Comparison of ENCODE assay signal across 18 cellular contexts in genomic region chr1:182235604-182235951, GRCh38.
DNase-seq lines count a peak whose midpoint lies in the region; ATAC-seq, FAIRE-seq and TF ChIP-seq lines count a peak whose summit lies in the region.
"Had no signal": no experiment of that assay in that cellular context is flagged by ENCODE, and none has a peak within 500 bp of the region (broad histone marks: within the 10 kb centered on the region; RNA-seq: fewer than 3 reads in every experiment).

No MANE protein-coding gene starts in this region.

- peak; percentile 25 to 44 for ATAC-seq in naive B cell (ENCODE audit: low read depth in 2 of 2)
- ATAC-seq in natural killer cell treated with Interleukin-12 subunit alpha and Interleukin-12 subunit beta and Interleukin-15 and Interleukin-18, amount 100 ng/mL, for 72 hours: no peak
- ATAC-seq: stimulated activated naive CD8-positive, alpha-beta T cell treated with anti-CD3 and anti-CD28 coated beads, Interleukin-15, amount 100 ng/mL, for 72 hours had no signal

- FAIRE-seq in astrocyte (lab: Jason Lieb, UNC): no peak

- H4K20me1 ChIP-seq in astrocyte (ENCODE audit: insufficient read depth, low read length): no peaks in the 10 kb centered on the region
- H4K20me1 ChIP-seq: BLaER1 treated with 17β-estradiol and CSF1 and Interleukin-3, amounts not matched to agents 10 nM and 100 nM had no signal

- H3K9me3 ChIP-seq in astrocyte (ENCODE audit: insufficient read depth, low read depth, low read length) (no peaks in the 10 kb centered on the region), HAP-1 (no peaks in the 10 kb centered on the region)
- H3K9me3 ChIP-seq: BLaER1 treated with 17β-estradiol and CSF1 and Interleukin-3, amounts not matched to agents 10 nM and 100 nM had no signal

- in situ Hi-C loops in HAP-1 (cut with MboI; ENCODE audit: low sequenced_read_pairs): no loop called here

- no peaks in the 10 kb centered on the region for H3K36me3 Mint-ChIP-seq in astrocyte (ENCODE audit: low read depth, unreplicated experiment)
- no peaks in the 10 kb centered on the region for H3K36me3 Mint-ChIP-seq in naive B cell
- H3K36me3 Mint-ChIP-seq in natural killer cell treated with Interleukin-12 subunit alpha and Interleukin-12 subunit beta and Interleukin-15 and Interleukin-18, amount 100 ng/mL, for 72 hours: no peaks in the 10 kb centered on the region

- no peaks in the 10 kb centered on the region for H3K79me2 ChIP-seq in astrocyte (ENCODE audit: insufficient read depth, low read length)

- peaks cover 1% of the 10 kb centered on the region for H3K9me3 Mint-ChIP-seq in astrocyte (ENCODE audit: unreplicated experiment)
- no peaks in the 10 kb centered on the region for H3K9me3 Mint-ChIP-seq in naive B cell
- H3K9me3 Mint-ChIP-seq in natural killer cell treated with Interleukin-12 subunit alpha and Interleukin-12 subunit beta and Interleukin-15 and Interleukin-18, amount 100 ng/mL, for 72 hours: no peaks in the 10 kb centered on the region
- H3K9me3 Mint-ChIP-seq: activated T-cell treated with anti-CD3 and anti-CD28 coated beads, Interleukin-2, amount 50 U/mL, for 24 hours; endodermal cell; stimulated activated naive CD8-positive, alpha-beta T cell treated with anti-CD3 and anti-CD28 coated beads, Interleukin-15, amount 100 ng/mL, for 72 hours; T-helper 2 cell treated with Interferon-gamma antibody and Interleukin-4, amounts not matched to agents 5 μg/mL and 100 μg/mL, for 36 hours had no signal

- H3K4me1 Mint-ChIP-seq in astrocyte (ENCODE audit: low read depth, unreplicated experiment) (peaks cover 10% of the 10 kb centered on the region), naive B cell (peaks cover 6 to 12% (median 8%) of the 10 kb centered on the region in 3 donors)
- peaks cover 0 to 6% of the 10 kb centered on the region in 2 donors for H3K4me1 Mint-ChIP-seq in natural killer cell treated with Interleukin-12 subunit alpha and Interleukin-12 subunit beta and Interleukin-15 and Interleukin-18, amount 100 ng/mL, for 72 hours (ENCODE audit: low read depth in 2 of 2)

- H3K27ac ChIP-seq in HL-60 (replicated peaks) (peak overlapping the region; percentile 39), astrocyte (ENCODE audit: low read depth, low read length) (no peak overlapping the region)
- H3K27ac ChIP-seq: BLaER1 treated with 17β-estradiol and CSF1 and Interleukin-3, amounts not matched to agents 10 nM and 100 nM; skin epidermis had no signal

- DNase-seq in DMS53 (lab: John Stamatoyannopoulos, UW) (peak; percentile 65), HL-60 (ENCODE audit: low read depth in 1 of 2, low spot score in 1 of 2) (peak in 1 of 2 experiments; percentile 75), astrocyte (ENCODE audit: low read depth) (no peak), naive B cell (no peak), HAP-1 (ENCODE audit: low spot score in 2 of 2) (no peak), NCI-H128 (lab: John Stamatoyannopoulos, UW; ENCODE audit: unreplicated experiment) (no peak), NCI-H1048 (lab: John Stamatoyannopoulos, UW) (no peak)
- DNase-seq in natural killer cell treated with Interleukin-12 subunit alpha and Interleukin-12 subunit beta and Interleukin-15 and Interleukin-18, amount 100 ng/mL, for 72 hours (ENCODE audit: low spot score): no peak
- DNase-seq: activated CD4-positive, alpha-beta T cell treated with anti-CD3 and anti-CD28 coated beads, Interleukin-2, amount 50 U/mL, for 1 hour; activated T-cell treated with anti-CD3 and anti-CD28 coated beads, Interleukin-2, amount 50 U/mL, for 24 hours; central memory CD4-positive, alpha-beta T cell; endodermal cell; NCI-H524 treated with DMSO at 0.1 percent for 48 hours; stimulated activated naive CD8-positive, alpha-beta T cell treated with anti-CD3 and anti-CD28 coated beads, Interleukin-15, amount 100 ng/mL, for 72 hours had no signal

- no peak overlapping the region for H3K4me2 ChIP-seq in astrocyte (ENCODE audit: low read length)

- H3K9ac ChIP-seq in astrocyte (ENCODE audit: low read length): no peak overlapping the region
- H3K9ac ChIP-seq: BLaER1 treated with 17β-estradiol and CSF1 and Interleukin-3, amounts not matched to agents 10 nM and 100 nM had no signal

- no peak overlapping the region for H3K4me3 ChIP-seq in HL-60 (replicated peaks; ENCODE audit: insufficient read depth, low read length)
- no peak overlapping the region for H3K4me3 ChIP-seq in astrocyte (ENCODE audit: insufficient read depth, low read depth, low read length)
- H3K4me3 ChIP-seq in HAP-1: no peak overlapping the region
- H3K4me3 ChIP-seq: BLaER1 treated with 17β-estradiol and CSF1 and Interleukin-3, amounts not matched to agents 10 nM and 100 nM; skin epidermis had no signal

- H3K36me3 ChIP-seq in astrocyte (ENCODE audit: insufficient read depth, low read length) (no peaks in the 10 kb centered on the region), HAP-1 (replicated peaks) (no peaks in the 10 kb centered on the region)
- H3K36me3 ChIP-seq: BLaER1 treated with 17β-estradiol and CSF1 and Interleukin-3, amounts not matched to agents 10 nM and 100 nM had no signal

- no peak overlapping the region for H3K4me3 Mint-ChIP-seq in astrocyte (ENCODE audit: unreplicated experiment)
- peak overlapping the region in 1 of 8 donors; percentile 72 for H3K4me3 Mint-ChIP-seq in naive B cell
- no peak overlapping the region for H3K4me3 Mint-ChIP-seq in natural killer cell treated with Interleukin-12 subunit alpha and Interleukin-12 subunit beta and Interleukin-15 and Interleukin-18, amount 100 ng/mL, for 72 hours
- H3K4me3 Mint-ChIP-seq: activated naive CD8-positive, alpha-beta T cell; activated T-cell treated with anti-CD3 and anti-CD28 coated beads, Interleukin-2, amount 50 U/mL, for 24 hours; endodermal cell; stimulated activated naive CD8-positive, alpha-beta T cell treated with anti-CD3 and anti-CD28 coated beads, Interleukin-15, amount 100 ng/mL, for 72 hours; T-helper 2 cell treated with Interferon-gamma antibody and Interleukin-4, amounts not matched to agents 5 μg/mL and 100 μg/mL, for 36 hours had no signal

- H3K27me3 ChIP-seq in HL-60 (ENCODE audit: insufficient read depth, poor library complexity, severe bottlenecking) (no peaks in the 10 kb centered on the region), astrocyte (ENCODE audit: insufficient read depth, low read length) (no peaks in the 10 kb centered on the region), HAP-1 (ENCODE audit: low read depth) (no peaks in the 10 kb centered on the region)
- H3K27me3 ChIP-seq: BLaER1 treated with 17β-estradiol and CSF1 and Interleukin-3, amounts not matched to agents 10 nM and 100 nM had no signal

- no peak for TF ChIP-seq CTCF in HL-60 (IDR thresholded peaks at IDR 0.05; ENCODE audit: insufficient read depth, low read length)
- no peak for TF ChIP-seq CTCF in astrocyte (IDR thresholded peaks at IDR 0.05; ENCODE audit: insufficient read depth, low read depth, low read length)

- H3K27ac Mint-ChIP-seq in astrocyte (ENCODE audit: unreplicated experiment) (no peak overlapping the region), naive B cell (peak overlapping the region in 1 of 6 donors; percentile 95)
- H3K27ac Mint-ChIP-seq in natural killer cell treated with Interleukin-12 subunit alpha and Interleukin-12 subunit beta and Interleukin-15 and Interleukin-18, amount 100 ng/mL, for 72 hours: no peak overlapping the region
- H3K27ac Mint-ChIP-seq: activated naive CD8-positive, alpha-beta T cell; activated T-cell treated with anti-CD3 and anti-CD28 coated beads, Interleukin-2, amount 50 U/mL, for 24 hours; endodermal cell; T-helper 2 cell treated with Interferon-gamma antibody and Interleukin-4, amounts not matched to agents 5 μg/mL and 100 μg/mL, for 36 hours had no signal

- peaks cover 10% of the 10 kb centered on the region for H3K27me3 Mint-ChIP-seq in astrocyte (ENCODE audit: low read depth, unreplicated experiment)
- no peaks in the 10 kb centered on the region for H3K27me3 Mint-ChIP-seq in naive B cell
- peaks cover 4 to 8% of the 10 kb centered on the region in 2 donors for H3K27me3 Mint-ChIP-seq in natural killer cell treated with Interleukin-12 subunit alpha and Interleukin-12 subunit beta and Interleukin-15 and Interleukin-18, amount 100 ng/mL, for 72 hours
- H3K27me3 Mint-ChIP-seq: activated T-cell treated with anti-CD3 and anti-CD28 coated beads, Interleukin-2, amount 50 U/mL, for 24 hours; stimulated activated naive CD8-positive, alpha-beta T cell treated with anti-CD3 and anti-CD28 coated beads, Interleukin-15, amount 100 ng/mL, for 72 hours had no signal

- peak overlapping the region; percentile 2 for H2AFZ ChIP-seq in astrocyte (ENCODE audit: low read depth, low read length)

- H3K4me1 ChIP-seq in astrocyte (ENCODE audit: insufficient read depth, low read length): peaks cover 5% of the 10 kb centered on the region
- no peaks in the 10 kb centered on the region for H3K4me1 ChIP-seq in HAP-1

Comparison
In these comparisons a context has a peak if more than half of its experiments do, and no peak if none do; other contexts are left out.
1. ATAC-seq: peak in naive B cell (2 of 2); none in natural killer cell treated with Interleukin-12 subunit alpha and Interleukin-12 subunit beta and Interleukin-15 and Interleukin-18, amount 100 ng/mL, for 72 hours (0 of 2).